10 cellular contexts compared by ENCODE assay signal in genomic region chr10:63431962-63432797, GRCh38. TPM values are rescaled to one million over a fixed set of nuclear protein-coding genes. Genes with fewer than 3 reads are reported as not detected.
DNase-seq lines count a peak whose midpoint lies in the region; ATAC-seq and TF ChIP-seq lines count a peak whose summit lies in the region.
"Had no signal": no experiment of that assay in that cellular context is flagged by ENCODE, and none has a peak within 500 bp of the region (broad histone marks: within the 10 kb centered on the region; RNA-seq: fewer than 3 reads in every experiment).

No MANE protein-coding gene starts in this region.

- no peak overlapping the region for H3K56ac ChIP-seq in H9 (ENCODE audit: insufficient read length, low read depth, low read length)

- H3K23ac ChIP-seq in H9 (ENCODE audit: insufficient read length, low read depth, low read length) (no peak overlapping the region), mesenchymal stem cell (ENCODE audit: low read length in 2 of 2) (no peak overlapping the region)

- H3K27ac ChIP-seq in H9 (ENCODE audit: insufficient read length, low read depth, low read length) = no peak overlapping the region
- no peak overlapping the region for H3K27ac ChIP-seq in mesenchymal stem cell (ENCODE audit: low read length, poor library complexity, severe bottlenecking)

- H2AFZ ChIP-seq in H9 (ENCODE audit: low read length) (no peak overlapping the region), mesenchymal stem cell (ENCODE audit: low read depth, low read length) (no peak overlapping the region)

- H3T11ph ChIP-seq in H9 (ENCODE audit: low read length) = no peak overlapping the region

- DNase-seq in GM03348 (ENCODE audit: low spot score) = peak; percentile 14
- DNase-seq in H9 = no peak
- DNase-seq in SK-MEL-5 (ENCODE audit: low read depth, low spot score) = peak; percentile 88
- peak; percentile 46 for DNase-seq in mesenchymal stem cell
- DNase-seq in SHP77 (lab: John Stamatoyannopoulos, UW) = no peak
- no peak for DNase-seq in NCI-H2227 treated with DMSO at 0.1 percent for 48 hours (lab: John Stamatoyannopoulos, UW)
- DNase-seq in DMS153 (lab: John Stamatoyannopoulos, UW) = no peak
- DNase-seq: activated naive CD4-positive, alpha-beta T cell treated with anti-CD3 and anti-CD28 coated beads, Interleukin-2, amount 50 U/mL, for 16 hours had no signal

- peaks cover 8% of the 10 kb centered on the region for H3K79me1 ChIP-seq in H9 (ENCODE audit: insufficient read depth, low read depth, low read length, poor library complexity, severe bottlenecking)
- H3K79me1 ChIP-seq in mesenchymal stem cell (replicated peaks; ENCODE audit: low read length, poor library complexity, severe bottlenecking) = peaks cover 9% of the 10 kb centered on the region

- H2AK5ac ChIP-seq in H9 (ENCODE audit: insufficient read length, low read length) (no peak overlapping the region), mesenchymal stem cell (ENCODE audit: low read length, severe bottlenecking) (peak overlapping the region; percentile 21)

- ATAC-seq in GM19324 (IDR thresholded peaks at IDR 0.05; ENCODE audit: low FRiP score, unreplicated experiment) = no peak

- H3K9ac ChIP-seq in H9 (ENCODE audit: extremely low read depth, insufficient read length, low read length) (no peak overlapping the region), mesenchymal stem cell (ENCODE audit: low read length) (no peak overlapping the region)

- no peak overlapping the region for H3K4me2 ChIP-seq in H9 (ENCODE audit: insufficient read depth, insufficient read length, low read length)
- no peak overlapping the region for H3K4me2 ChIP-seq in mesenchymal stem cell (ENCODE audit: low read length, poor library complexity, severe bottlenecking)

- peaks cover 13% of the 10 kb centered on the region; the same call in 1 of the 2 replicates for H3K79me2 ChIP-seq in H9 (ENCODE audit: insufficient read depth, low read length)

- H3K27ac Mint-ChIP-seq in H9 = peak overlapping the region in 2 of 3 experiments; percentile 25 to 80; a peak in 3 of 7 replicates

- H2BK15ac ChIP-seq in H9 (ENCODE audit: low read depth, low read length) (no peak overlapping the region), mesenchymal stem cell (ENCODE audit: low read depth, poor library complexity, severe bottlenecking) (no peak overlapping the region)

- no peak overlapping the region for H2BK20ac ChIP-seq in H9 (ENCODE audit: low read depth, low read length, poor library complexity, severe bottlenecking)

- H3K4me3 Mint-ChIP-seq in H9 = no peak overlapping the region

- H2BK5ac ChIP-seq in H9 (ENCODE audit: insufficient read length, low read length) (no peak overlapping the region), mesenchymal stem cell (ENCODE audit: low read depth, low read length, poor library complexity, severe bottlenecking) (no peak overlapping the region)

- H3K9me3 ChIP-seq in H9 (ENCODE audit: control insufficient read depth, low read depth, low read length) (no peaks in the 10 kb centered on the region), mesenchymal stem cell (ENCODE audit: control insufficient read depth, low read length) (no peaks in the 10 kb centered on the region)
- H3K9me3 ChIP-seq: tibial nerve had no signal

- WGBS in H9 (ENCODE audit: extremely low coverage, insufficient read length, low lambda C conversion rate) = no CpG with 5 or more reads among the region's 5 CpGs
- WGBS in mesenchymal stem cell = 93% methylated on average over 5 of the region's 5 CpGs

- H3K4me1 ChIP-seq in H9 (ENCODE audit: insufficient read depth, low read length) (peaks cover 7% of the 10 kb centered on the region), mesenchymal stem cell (ENCODE audit: control insufficient read depth, insufficient read depth, low read depth, low read length) (peaks cover 3% of the 10 kb centered on the region)

- H3K4me3 ChIP-seq in mesenchymal stem cell (ENCODE audit: insufficient read depth in 1 of 2, low read depth in 1 of 2, low read length in 2 of 2) = no peak overlapping the region
- H3K4me3 ChIP-seq: tibial nerve had no signal

- H3K27me3 ChIP-seq in H9 (ENCODE audit: insufficient read depth, low read length) (no peaks in the 10 kb centered on the region), mesenchymal stem cell (ENCODE audit: control insufficient read depth in 1 of 2, insufficient read depth in 1 of 2, low read length in 2 of 2) (no peaks in the 10 kb centered on the region)
- H3K27me3 ChIP-seq: tibial nerve had no signal

- peaks cover 0 to 3% of the 10 kb centered on the region in 2 experiments for H3K36me3 ChIP-seq in mesenchymal stem cell (ENCODE audit: control insufficient read depth in 1 of 2, insufficient read depth in 2 of 2, low read depth in 1 of 2, low read length in 2 of 2)
- H3K36me3 ChIP-seq: tibial nerve had no signal

- H3K23me2 ChIP-seq in H9 (ENCODE audit: insufficient read length, low read depth, low read length, poor library complexity, severe bottlenecking) = no peaks in the 10 kb centered on the region

- no peak for TF ChIP-seq CTCF in H9 (conservative IDR thresholded peaks at IDR 0.05)

- peaks cover 4 to 8% (median 5%) of the 10 kb centered on the region in 3 experiments; a peak in 3 of 7 replicates for H3K36me3 Mint-ChIP-seq in H9 (ENCODE audit: insufficient read depth in 1 of 3, low read depth in 3 of 3)

- H3K27me3 Mint-ChIP-seq in H9 (ENCODE audit: low read depth) = no peaks in the 10 kb centered on the region

- peaks cover 46 to 51% of the 10 kb centered on the region in 2 experiments for H3K4me1 Mint-ChIP-seq in H9

- H4K5ac ChIP-seq in H9 (ENCODE audit: insufficient read length, low read depth, low read length) = no peak overlapping the region

- no peak overlapping the region for H2BK120ac ChIP-seq in H9 (ENCODE audit: low read depth, low read length, poor library complexity, severe bottlenecking)
- H2BK120ac ChIP-seq in mesenchymal stem cell (ENCODE audit: low read depth, low read length) = no peak overlapping the region

- no peaks in the 10 kb centered on the region for H4K20me1 ChIP-seq in H9 (ENCODE audit: control insufficient read depth, insufficient read depth, insufficient read length)

- no peak overlapping the region for H2BK12ac ChIP-seq in H9 (ENCODE audit: insufficient read length, low read depth, low read length)
- H2BK12ac ChIP-seq in mesenchymal stem cell (ENCODE audit: low read length in 2 of 2) = no peak overlapping the region

- H4K91ac ChIP-seq in H9 (ENCODE audit: insufficient read length, low read depth, low read length) (no peak overlapping the region), mesenchymal stem cell (ENCODE audit: low read length) (peak overlapping the region; percentile 39)

- H3K9me3 Mint-ChIP-seq in H9 = no peaks in the 10 kb centered on the region

- H3K18ac ChIP-seq in H9 (ENCODE audit: insufficient read length, low read depth, low read length) (no peak overlapping the region), mesenchymal stem cell (ENCODE audit: low read depth in 1 of 2, low read length in 2 of 2) (no peak overlapping the region)

- no peak overlapping the region for H4K8ac ChIP-seq in H9 (replicated peaks; ENCODE audit: insufficient read length, low read depth, low read length)
- peak overlapping the region; percentile 53 for H4K8ac ChIP-seq in mesenchymal stem cell (ENCODE audit: low read length)

- H3K14ac ChIP-seq in H9 (ENCODE audit: insufficient read depth, low read length) = no peak overlapping the region
- no peak overlapping the region for H3K14ac ChIP-seq in mesenchymal stem cell (ENCODE audit: low read length in 2 of 2)

- H3K4ac ChIP-seq in H9 (ENCODE audit: low read depth, low read length) (no peak overlapping the region), mesenchymal stem cell (ENCODE audit: low read depth in 1 of 2, low read length in 2 of 2) (peak overlapping the region in 1 of 2 experiments; percentile 38)

- in situ Hi-C loops in SK-MEL-5 (cut with HindIII; ENCODE audit: low pct_unique_long_range_greater_than_20kb, low sequenced_read_pairs) = no loop called here

RNA-seq across cellular contexts. Expression of gene JMJD1C, which starts 33.6 kb away (rescaled TPM):
- 195 and 200 TPM in 2 replicates for total RNA-seq in H9 (2021)
- 30.1 and 30.2 TPM in 2 replicates for total RNA-seq in SK-MEL-5 (2014; rRNA removed; shearing (Covaris generic))
- 16.1 and 17.3 TPM in 2 replicates for polyA plus RNA-seq in SK-MEL-5 (2015; cell fraction: cytosol; rRNA removed)
- 77.4 and 78.6 TPM in 2 replicates for polyA plus RNA-seq in SK-MEL-5 (2015; cell fraction: nucleus; rRNA removed)
- 23.7 TPM for polyA plus RNA-seq in mesenchymal stem cell (2013, experiment 1 of 2)
- polyA plus RNA-seq in mesenchymal stem cell (2013, experiment 2 of 2) = 25.8 TPM

Comparison
In these comparisons a context has a peak if more than half of its experiments do, and no peak if none do; other contexts are left out.
1. DNase-seq: peak in GM03348 (single experiment), SK-MEL-5 (single experiment) and mesenchymal stem cell (single experiment); none in H9 (single experiment), SHP77 (0 of 2), NCI-H2227 treated with DMSO at 0.1 percent for 48 hours (single experiment) and DMS153 (single experiment).